ENCODE assay signal across 1 cellular context in genomic region chr7:66283003-66283920, GRCh38.
TF ChIP-seq lines count a peak whose summit lies in the region.

No MANE protein-coding gene starts in this region.

TF ChIP-seq in HepG2, 621 proteins besides CTCF, POLR2A, EP300 and RAD21 (continued from another document):
- TF ChIP-seq ZKSCAN5 (CRISPR knock-in tag; IDR thresholded peaks at IDR 0.05): no peak
- peak; percentile 63 for TF ChIP-seq CEBPG (CRISPR knock-in tag; IDR thresholded peaks at IDR 0.05)
- TF ChIP-seq ZBTB4 (CRISPR knock-in tag; IDR thresholded peaks at IDR 0.05; ENCODE audit: borderline replicate concordance): no peak
- TF ChIP-seq, protein P1, sequence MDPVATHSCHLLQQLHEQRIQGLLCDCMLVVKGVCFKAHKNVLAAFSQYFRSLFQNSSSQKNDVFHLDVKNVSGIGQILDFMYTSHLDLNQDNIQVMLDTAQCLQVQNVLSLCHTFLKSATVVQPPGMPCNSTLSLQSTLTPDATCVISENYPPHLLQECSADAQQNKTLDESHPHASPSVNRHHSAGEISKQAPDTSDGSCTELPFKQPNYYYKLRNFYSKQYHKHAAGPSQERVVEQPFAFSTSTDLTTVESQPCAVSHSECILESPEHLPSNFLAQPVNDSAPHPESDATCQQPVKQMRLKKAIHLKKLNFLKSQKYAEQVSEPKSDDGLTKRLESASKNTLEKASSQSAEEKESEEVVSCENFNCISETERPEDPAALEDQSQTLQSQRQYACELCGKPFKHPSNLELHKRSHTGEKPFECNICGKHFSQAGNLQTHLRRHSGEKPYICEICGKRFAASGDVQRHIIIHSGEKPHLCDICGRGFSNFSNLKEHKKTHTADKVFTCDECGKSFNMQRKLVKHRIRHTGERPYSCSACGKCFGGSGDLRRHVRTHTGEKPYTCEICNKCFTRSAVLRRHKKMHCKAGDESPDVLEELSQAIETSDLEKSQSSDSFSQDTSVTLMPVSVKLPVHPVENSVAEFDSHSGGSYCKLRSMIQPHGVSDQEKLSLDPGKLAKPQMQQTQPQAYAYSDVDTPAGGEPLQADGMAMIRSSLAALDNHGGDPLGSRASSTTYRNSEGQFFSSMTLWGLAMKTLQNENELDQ (CRISPR knock-in tag; IDR thresholded peaks at IDR 0.05; ENCODE audit: borderline replicate concordance): no peak
- TF ChIP-seq CEBPB (IDR thresholded peaks at IDR 0.05; ENCODE audit: borderline replicate concordance, low read depth, low read length): peak; percentile 3; the same call in 1 of the 2 replicates
- TF ChIP-seq KLF13 (CRISPR knock-in tag; IDR thresholded peaks at IDR 0.05): no peak
